Comparison of ENCODE assay signal across 1 cellular context in the genomic region with DNA sequence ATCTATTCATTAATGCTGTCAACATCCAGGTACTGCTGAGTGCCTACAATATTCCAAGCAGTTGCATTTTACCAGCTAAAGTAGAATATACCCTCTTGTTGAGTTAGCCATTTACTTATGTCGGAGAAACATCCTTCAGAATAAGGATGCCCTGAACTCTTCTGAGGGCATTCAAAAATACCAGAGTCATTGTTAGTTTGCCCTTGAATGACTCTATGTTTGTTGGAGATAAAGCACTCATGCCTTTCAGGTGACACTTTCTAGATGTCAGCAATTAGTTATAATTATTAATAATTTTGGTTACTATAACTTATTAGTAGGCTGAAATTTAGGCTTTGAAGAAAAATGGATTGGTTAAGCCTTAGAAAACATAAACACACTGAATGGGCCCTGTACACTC.
TF ChIP-seq lines count a peak whose summit lies in the region.

No MANE protein-coding gene starts in this region.

TF ChIP-seq in K562, 482 proteins besides CTCF, POLR2A, EP300 and RAD21 (continued from another document):
- TF ChIP-seq, protein P1, sequence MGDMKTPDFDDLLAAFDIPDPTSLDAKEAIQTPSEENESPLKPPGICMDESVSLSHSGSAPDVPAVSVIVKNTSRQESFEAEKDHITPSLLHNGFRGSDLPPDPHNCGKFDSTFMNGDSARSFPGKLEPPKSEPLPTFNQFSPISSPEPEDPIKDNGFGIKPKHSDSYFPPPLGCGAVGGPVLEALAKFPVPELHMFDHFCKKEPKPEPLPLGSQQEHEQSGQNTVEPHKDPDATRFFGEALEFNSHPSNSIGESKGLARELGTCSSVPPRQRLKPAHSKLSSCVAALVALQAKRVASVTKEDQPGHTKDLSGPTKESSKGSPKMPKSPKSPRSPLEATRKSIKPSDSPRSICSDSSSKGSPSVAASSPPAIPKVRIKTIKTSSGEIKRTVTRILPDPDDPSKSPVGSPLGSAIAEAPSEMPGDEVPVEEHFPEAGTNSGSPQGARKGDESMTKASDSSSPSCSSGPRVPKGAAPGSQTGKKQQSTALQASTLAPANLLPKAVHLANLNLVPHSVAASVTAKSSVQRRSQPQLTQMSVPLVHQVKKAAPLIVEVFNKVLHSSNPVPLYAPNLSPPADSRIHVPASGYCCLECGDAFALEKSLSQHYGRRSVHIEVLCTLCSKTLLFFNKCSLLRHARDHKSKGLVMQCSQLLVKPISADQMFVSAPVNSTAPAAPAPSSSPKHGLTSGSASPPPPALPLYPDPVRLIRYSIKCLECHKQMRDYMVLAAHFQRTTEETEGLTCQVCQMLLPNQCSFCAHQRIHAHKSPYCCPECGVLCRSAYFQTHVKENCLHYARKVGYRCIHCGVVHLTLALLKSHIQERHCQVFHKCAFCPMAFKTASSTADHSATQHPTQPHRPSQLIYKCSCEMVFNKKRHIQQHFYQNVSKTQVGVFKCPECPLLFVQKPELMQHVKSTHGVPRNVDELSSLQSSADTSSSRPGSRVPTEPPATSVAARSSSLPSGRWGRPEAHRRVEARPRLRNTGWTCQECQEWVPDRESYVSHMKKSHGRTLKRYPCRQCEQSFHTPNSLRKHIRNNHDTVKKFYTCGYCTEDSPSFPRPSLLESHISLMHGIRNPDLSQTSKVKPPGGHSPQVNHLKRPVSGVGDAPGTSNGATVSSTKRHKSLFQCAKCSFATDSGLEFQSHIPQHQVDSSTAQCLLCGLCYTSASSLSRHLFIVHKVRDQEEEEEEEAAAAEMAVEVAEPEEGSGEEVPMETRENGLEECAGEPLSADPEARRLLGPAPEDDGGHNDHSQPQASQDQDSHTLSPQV (IDR thresholded peaks at IDR 0.05), result 0 out of 2 replicates have a peak, but pooled peaks have one; percentile 20
- TF ChIP-seq ZNF253 (CRISPR knock-in tag; conservative IDR thresholded peaks at IDR 0.05) (no peak), PTBP1 (IDR thresholded peaks at IDR 0.05; ENCODE audit: low read depth, low read length) (no peak), THRAP3 (IDR thresholded peaks at IDR 0.05; ENCODE audit: borderline replicate concordance) (no peak), FOXA1 (IDR thresholded peaks at IDR 0.05; ENCODE audit: borderline replicate concordance) (no peak), FUS (optimal IDR thresholded peaks at IDR 0.05; ENCODE audit: low read depth, low read length) (no peak), BDP1 (IDR thresholded peaks at IDR 0.05; ENCODE audit: insufficient read depth, insufficient read length) (no peak), TCFL5 (CRISPR knock-in tag; conservative IDR thresholded peaks at IDR 0.05) (no peak)
- TF ChIP-seq, protein P2, sequence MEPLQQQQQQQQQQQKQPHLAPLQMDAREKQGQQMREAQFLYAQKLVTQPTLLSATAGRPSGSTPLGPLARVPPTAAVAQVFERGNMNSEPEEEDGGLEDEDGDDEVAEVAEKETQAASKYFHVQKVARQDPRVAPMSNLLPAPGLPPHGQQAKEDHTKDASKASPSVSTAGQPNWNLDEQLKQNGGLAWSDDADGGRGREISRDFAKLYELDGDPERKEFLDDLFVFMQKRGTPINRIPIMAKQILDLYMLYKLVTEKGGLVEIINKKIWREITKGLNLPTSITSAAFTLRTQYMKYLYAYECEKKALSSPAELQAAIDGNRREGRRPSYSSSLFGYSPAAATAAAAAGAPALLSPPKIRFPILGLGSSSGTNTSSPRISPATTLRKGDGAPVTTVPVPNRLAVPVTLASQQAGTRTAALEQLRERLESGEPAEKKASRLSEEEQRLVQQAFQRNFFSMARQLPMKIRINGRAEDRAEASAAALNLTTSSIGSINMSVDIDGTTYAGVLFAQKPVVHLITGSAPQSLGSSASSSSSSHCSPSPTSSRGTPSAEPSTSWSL (CRISPR knock-in tag; IDR thresholded peaks at IDR 0.05; ENCODE audit: borderline replicate concordance), result no peak
